ENCODE assay signal across 9 cellular contexts in genomic region chr16:3190949-3191353, GRCh38. TPM values are rescaled to one million over a fixed set of nuclear protein-coding genes. Genes with fewer than 3 reads are reported as not detected.
A peak's percentile ranks its signal among the peaks of the same experiment; 100 is the strongest.
DNase-seq lines count a peak whose midpoint lies in the region; ATAC-seq, FAIRE-seq and TF ChIP-seq lines count a peak whose summit lies in the region.
"Had no signal": no experiment of that assay in that cellular context is flagged by ENCODE, and none has a peak within 500 bp of the region (broad histone marks: within the 10 kb centered on the region; RNA-seq: fewer than 3 reads in every experiment).

No MANE protein-coding gene starts in this region.

- H3K9me3 ChIP-seq in HepG2 (ENCODE audit: low read length) (no peaks in the 10 kb centered on the region), right lobe of liver (no peaks in the 10 kb centered on the region), kidney (ENCODE audit: control insufficient read depth in 1 of 2, low read length in 2 of 2) (peaks cover 0 to 2% of the 10 kb centered on the region in 2 donors)
- no peaks in the 10 kb centered on the region for H3K9me3 ChIP-seq in effector memory CD4-positive, alpha-beta T cell (ENCODE audit: control insufficient read depth, low read length)

- peak overlapping the region; percentile 3 for H3K27ac Mint-ChIP-seq in T-helper 2 cell treated with Interferon-gamma antibody and Interleukin-4, amounts not matched to agents 5 μg/mL and 100 μg/mL, for 36 hours
- peak overlapping the region; percentile 52 for H3K27ac Mint-ChIP-seq in type B pancreatic cell

- FAIRE-seq in HepG2 (lab: Jason Lieb, UNC) (no peak), kidney (lab: Jason Lieb, UNC) (no peak)

- TF ChIP-seq CTCF in HepG2 (CRISPR knock-in tag; IDR thresholded peaks at IDR 0.05) (no peak), right lobe of liver (IDR thresholded peaks at IDR 0.05) (no peak), type B pancreatic cell (conservative IDR thresholded peaks at IDR 0.05) (no peak), kidney (IDR thresholded peaks at IDR 0.05; ENCODE audit: borderline replicate concordance, extremely low read depth, insufficient read depth) (no peak)

- no peaks in the 10 kb centered on the region for H3K36me3 Mint-ChIP-seq in T-helper 2 cell treated with Interferon-gamma antibody and Interleukin-4, amounts not matched to agents 5 μg/mL and 100 μg/mL, for 36 hours (ENCODE audit: low read depth)
- no peaks in the 10 kb centered on the region for H3K36me3 Mint-ChIP-seq in type B pancreatic cell

- no peak for TF ChIP-seq EP300 in HepG2 (IDR thresholded peaks at IDR 0.05; ENCODE audit: low read depth in 2 of 2, low read length in 2 of 2)
- TF ChIP-seq EP300 in HepG2 (CRISPR knock-in tag; IDR thresholded peaks at IDR 0.05; ENCODE audit: borderline replicate concordance), result no peak

- H3K27me3 ChIP-seq in HepG2 (ENCODE audit: control insufficient read depth in 1 of 2, insufficient read depth in 2 of 2, low read length in 2 of 2), result no peaks in the 10 kb centered on the region
- peaks cover 20 to 35% of the 10 kb centered on the region in 2 donors for H3K27me3 ChIP-seq in right lobe of liver
- peaks cover 62% of the 10 kb centered on the region for H3K27me3 ChIP-seq in effector memory CD4-positive, alpha-beta T cell (replicated peaks; ENCODE audit: control insufficient read depth, insufficient read depth, low read length, poor library complexity, severe bottlenecking)

- no peaks in the 10 kb centered on the region for H4K20me1 ChIP-seq in HepG2 (ENCODE audit: insufficient read depth, low read length)

- peak overlapping the region; percentile 88 for H3K4me2 ChIP-seq in HepG2 (ENCODE audit: low read depth, low read length)

- TF ChIP-seq POLR2A in HepG2 (IDR thresholded peaks at IDR 0.05; ENCODE audit: insufficient read depth in 1 of 2, low read depth in 2 of 2, low read length in 2 of 2), result no peak
- TF ChIP-seq POLR2A in right lobe of liver (IDR thresholded peaks at IDR 0.05), result no peak

- peak; percentile 18 for ATAC-seq in HepG2
- no peak for ATAC-seq in right lobe of liver
- no peak for ATAC-seq in HG03442 (IDR thresholded peaks at IDR 0.05; ENCODE audit: unreplicated experiment)

- H3K27ac ChIP-seq in HepG2 (ENCODE audit: extremely low read length, insufficient read depth, low read length) (no peak overlapping the region), right lobe of liver (no peak overlapping the region), kidney (ENCODE audit: low read depth in 2 of 2, low read length in 2 of 2) (no peak overlapping the region)
- H3K27ac ChIP-seq in effector memory CD4-positive, alpha-beta T cell (ENCODE audit: insufficient read depth, low read length, poor library complexity, severe bottlenecking), result no peak overlapping the region

- H3K9ac ChIP-seq in HepG2 (ENCODE audit: insufficient read depth, low read depth, low read length) (peak overlapping the region; percentile 49; the same call in 1 of the 2 replicates), kidney (ENCODE audit: low read length in 2 of 2) (no peak overlapping the region)

- WGBS in HepG2 (ENCODE audit: low lambda C conversion rate), result 22% methylated on average over 16 of the region's 16 CpGs
- WGBS in right lobe of liver (ENCODE audit: insufficient coverage, low coverage, low lambda C conversion rate, missing lambda C conversion rate), result 8% methylated on average over 8 of the region's 16 CpGs

- no peaks in the 10 kb centered on the region for H3K36me3 ChIP-seq in HepG2 (replicated peaks in 1 of 2; ENCODE audit: control insufficient read depth in 1 of 2, insufficient read depth in 2 of 2, low read length in 2 of 2)
- no peaks in the 10 kb centered on the region for H3K36me3 ChIP-seq in right lobe of liver
- no peaks in the 10 kb centered on the region for H3K36me3 ChIP-seq in kidney (ENCODE audit: control insufficient read depth in 1 of 2, insufficient read depth in 2 of 2, low read length in 2 of 2)
- H3K36me3 ChIP-seq in effector memory CD4-positive, alpha-beta T cell (ENCODE audit: control insufficient read depth, insufficient read depth, low read length), result no peaks in the 10 kb centered on the region

- peaks cover 25% of the 10 kb centered on the region for H3K4me1 Mint-ChIP-seq in T-helper 2 cell treated with Interferon-gamma antibody and Interleukin-4, amounts not matched to agents 5 μg/mL and 100 μg/mL, for 36 hours (ENCODE audit: low read depth)
- peaks cover 18% of the 10 kb centered on the region for H3K4me1 Mint-ChIP-seq in type B pancreatic cell (ENCODE audit: unreplicated experiment)

- CTCF ChIA-PET in HepG2 (lab: Yijun Ruan, JAX; ENCODE audit: low intra/inter-chr PET ratio, low total read pairs), result no interaction called here

- intact Hi-C loops in HepG2 (cut with micrococcal nuclease; ENCODE audit: unreplicated experiment) (loop anchor here (5.0 kb wide), 1 partner anchor 71 kb away; no protein-coding TSS in a partner anchor), right lobe of liver (cut with DNase I) (no loop called here), kidney (cut with DNase I) (no loop called here)

- peaks cover 72% of the 10 kb centered on the region for H3K27me3 Mint-ChIP-seq in T-helper 2 cell treated with Interferon-gamma antibody and Interleukin-4, amounts not matched to agents 5 μg/mL and 100 μg/mL, for 36 hours (ENCODE audit: low read depth)
- peaks cover 94% of the 10 kb centered on the region for H3K27me3 Mint-ChIP-seq in type B pancreatic cell

- POLR2A ChIA-PET in HepG2 (lab: Yijun Ruan, JAX), result interaction anchor here (0.8 to 2.0 kb wide), 5 partner anchors 8 to 92 kb away, joined by 3 to 10 read pairs (median 7); partner anchors contain the start of gene ZNF263

- TF ChIP-seq RAD21 in HepG2 (CRISPR knock-in tag; IDR thresholded peaks at IDR 0.05), result no peak

- H2AFZ ChIP-seq in HepG2 (ENCODE audit: low read length), result peak overlapping the region; percentile 16

- H3K79me2 ChIP-seq in HepG2 (ENCODE audit: insufficient read depth, low read length), result no peaks in the 10 kb centered on the region

- H3K4me1 ChIP-seq in HepG2 (ENCODE audit: insufficient read depth, low read length) (peaks cover 56% of the 10 kb centered on the region), right lobe of liver (peaks cover 0 to 5% (median 0%) of the 10 kb centered on the region in 4 donors), kidney (ENCODE audit: control insufficient read depth in 1 of 2, insufficient read depth in 1 of 2, low read depth in 1 of 2, low read length in 2 of 2) (peaks cover 0 to 6% of the 10 kb centered on the region in 2 donors)
- H3K4me1 ChIP-seq in effector memory CD4-positive, alpha-beta T cell (ENCODE audit: control insufficient read depth, insufficient read depth, low read length, poor library complexity, severe bottlenecking), result peaks cover 29% of the 10 kb centered on the region

- H3K4me3 Mint-ChIP-seq in T-helper 2 cell treated with Interferon-gamma antibody and Interleukin-4, amounts not matched to agents 5 μg/mL and 100 μg/mL, for 36 hours, result peak overlapping the region; percentile 70
- H3K4me3 Mint-ChIP-seq in type B pancreatic cell, result peak overlapping the region; percentile 94

- BruUV-seq in HepG2 (replicated peaks; lab: Mats Ljungman, UMichigan), result no TSS peak

- no peaks in the 10 kb centered on the region for H3K9me3 Mint-ChIP-seq in T-helper 2 cell treated with Interferon-gamma antibody and Interleukin-4, amounts not matched to agents 5 μg/mL and 100 μg/mL, for 36 hours
- H3K9me3 Mint-ChIP-seq in type B pancreatic cell, result no peaks in the 10 kb centered on the region

- H3K4me3 ChIP-seq in HepG2 (replicated peaks in 1 of 3; ENCODE audit: insufficient read depth in 1 of 3, low read depth in 2 of 3, low read length in 3 of 3) (peak overlapping the region; percentile 57 to 76 (median 59)), right lobe of liver (no peak overlapping the region), kidney (ENCODE audit: low read length in 2 of 2) (no peak overlapping the region)
- H3K4me3 ChIP-seq in effector memory CD4-positive, alpha-beta T cell (ENCODE audit: insufficient read depth, low read depth, low read length, poor library complexity, severe bottlenecking), result no peak overlapping the region

- in situ Hi-C loops in HepG2 (cut with HindIII; ENCODE audit: extremely low pct_ligation_motif_present, low pct_unique_long_range_greater_than_20kb), result no loop called here

- DNase-seq in HepG2 (ENCODE audit: low spot score), result peak; percentile 16
- DNase-seq in right lobe of liver, result no peak
- DNase-seq in T-helper 2 cell treated with Interferon-gamma antibody and Interleukin-4, amounts not matched to agents 5 μg/mL and 100 μg/mL, for 36 hours (ENCODE audit: low spot score), result no peak
- DNase-seq in germinal center (ENCODE audit: low spot score), result peak; percentile 20
- no peak for DNase-seq in type B pancreatic cell (ENCODE audit: extremely low spot score, unreplicated experiment)
- DNase-seq in kidney, result no peak
- DNase-seq in effector memory CD4-positive, alpha-beta T cell, result no peak

RNA-seq across cellular contexts. Expression of gene OR1F1, which starts 2.9 kb away (rescaled TPM):
- total RNA-seq in HepG2 (2016; rRNA removed; fragmentation: Illumina TruSeq; extraction: Trizol) (not detected in 2 replicates), right lobe of liver (not detected), type B pancreatic cell (ENCODE audit: low replicate concordance) (0.34 TPM in 1 of 2 replicates, not detected in the other), kidney (not detected)
- total RNA-seq in HepG2 (2016; cell fraction: cytosol; rRNA removed; fragmentation: Illumina TruSeq; extraction: Trizol; ENCODE audit: low read depth), result not detected in 2 replicates
- total RNA-seq in HepG2 (2016; cell fraction: insoluble cytoplasmic fraction; rRNA removed; fragmentation: Illumina TruSeq; extraction: Trizol), result 0.15 TPM in 1 of 2 replicates, not detected in the other
- not detected in 2 replicates for total RNA-seq in HepG2 (2016; cell fraction: membrane; rRNA removed; fragmentation: Illumina TruSeq; extraction: Trizol)
- not detected in 2 replicates for total RNA-seq in HepG2 (2016; cell fraction: nucleus; rRNA removed; fragmentation: Illumina TruSeq; extraction: Trizol)
- polyA plus RNA-seq in HepG2 (2011; rRNA removed) (0.90 and 0.97 TPM in 2 replicates), kidney (ENCODE audit: insufficient read depth, low read depth, low replicate concordance) (not detected)
- 0.94 and 1.1 TPM in 2 replicates for polyA plus RNA-seq in HepG2 (2011; cell fraction: cytosol; rRNA removed)
- polyA plus RNA-seq in HepG2 (2011; cell fraction: nucleus; rRNA removed), result 0.88 and 1.3 TPM in 2 replicates
- polyA plus RNA-seq in HepG2 (2012), result 0.25 and 0.40 TPM in 2 replicates
- not detected in 2 replicates for polyA plus RNA-seq in HepG2 (2016; cell fraction: cytosol; fragmentation: Illumina TruSeq; extraction: Trizol; ENCODE audit: low read depth)
- not detected in 2 replicates for polyA plus RNA-seq in HepG2 (2016; cell fraction: insoluble cytoplasmic fraction; fragmentation: Illumina TruSeq; extraction: Trizol; ENCODE audit: low read depth)
- polyA plus RNA-seq in HepG2 (2016; cell fraction: membrane; fragmentation: Illumina TruSeq; extraction: Trizol; ENCODE audit: low read depth), result not detected in 2 replicates
- polyA plus RNA-seq in HepG2 (2016; cell fraction: nucleus; fragmentation: Illumina TruSeq; extraction: Trizol; ENCODE audit: insufficient read depth, low read depth), result 0.53 TPM in 1 of 2 replicates, not detected in the other
- polyA minus RNA-seq in HepG2 (2011; rRNA and poly(A)+ RNA removed; ENCODE audit: low replicate concordance), result 4.7 and 5.0 TPM in 2 replicates
- 0.69 TPM in 1 of 2 replicates, not detected in the other for polyA minus RNA-seq in HepG2 (2011; cell fraction: cytosol; rRNA and poly(A)+ RNA removed)
- 0.64 TPM in 1 of 2 replicates, not detected in the other for polyA minus RNA-seq in HepG2 (2011; cell fraction: nucleus; rRNA and poly(A)+ RNA removed)
- total RNA-seq: lung microvascular endothelial cell had no signal

RNA-seq across cellular contexts. Expression of gene ZNF200, which starts 44.0 kb away (rescaled TPM):
- 16.5 and 18.0 TPM in 2 replicates for total RNA-seq in HepG2 (2016; rRNA removed; fragmentation: Illumina TruSeq; extraction: Trizol)
- total RNA-seq in HepG2 (2016; cell fraction: cytosol; rRNA removed; fragmentation: Illumina TruSeq; extraction: Trizol; ENCODE audit: low read depth), result 3.5 and 3.9 TPM in 2 replicates
- 15.2 and 18.5 TPM in 2 replicates for total RNA-seq in HepG2 (2016; cell fraction: insoluble cytoplasmic fraction; rRNA removed; fragmentation: Illumina TruSeq; extraction: Trizol)
- total RNA-seq in HepG2 (2016; cell fraction: membrane; rRNA removed; fragmentation: Illumina TruSeq; extraction: Trizol), result 9.1 and 10.4 TPM in 2 replicates
- 12.6 and 15.6 TPM in 2 replicates for total RNA-seq in HepG2 (2016; cell fraction: nucleus; rRNA removed; fragmentation: Illumina TruSeq; extraction: Trizol)
- 3.5 and 4.0 TPM in 2 replicates for polyA plus RNA-seq in HepG2 (2011; rRNA removed)
- polyA plus RNA-seq in HepG2 (2011; cell fraction: cytosol; rRNA removed), result 1.9 and 2.7 TPM in 2 replicates
- polyA plus RNA-seq in HepG2 (2011; cell fraction: nucleus; rRNA removed), result 7.0 and 8.7 TPM in 2 replicates
- 4.4 and 6.0 TPM in 2 replicates for polyA plus RNA-seq in HepG2 (2012)
- 0.78 TPM in 2 replicates for polyA plus RNA-seq in HepG2 (2016; cell fraction: cytosol; fragmentation: Illumina TruSeq; extraction: Trizol; ENCODE audit: low read depth)
- 14.6 and 15.4 TPM in 2 replicates for polyA plus RNA-seq in HepG2 (2016; cell fraction: insoluble cytoplasmic fraction; fragmentation: Illumina TruSeq; extraction: Trizol; ENCODE audit: low read depth)
- 2.1 and 2.2 TPM in 2 replicates for polyA plus RNA-seq in HepG2 (2016; cell fraction: membrane; fragmentation: Illumina TruSeq; extraction: Trizol; ENCODE audit: low read depth)
- polyA plus RNA-seq in HepG2 (2016; cell fraction: nucleus; fragmentation: Illumina TruSeq; extraction: Trizol; ENCODE audit: insufficient read depth, low read depth), result 18.5 and 20.4 TPM in 2 replicates
- polyA minus RNA-seq in HepG2 (2011; rRNA and poly(A)+ RNA removed; ENCODE audit: low replicate concordance), result 5.2 and 14.9 TPM in 2 replicates
- 4.4 and 4.9 TPM in 2 replicates for polyA minus RNA-seq in HepG2 (2011; cell fraction: cytosol; rRNA and poly(A)+ RNA removed)
- 11.8 and 14.4 TPM in 2 replicates for polyA minus RNA-seq in HepG2 (2011; cell fraction: nucleus; rRNA and poly(A)+ RNA removed)
- total RNA-seq in right lobe of liver, result 1 to 10 TPM; 1.9 to 4.8 (median 3.5) TPM
- total RNA-seq in type B pancreatic cell (ENCODE audit: low replicate concordance), result 10.5 and 12.4 TPM in 2 replicates
- 9.6 TPM for total RNA-seq in kidney
- 3.3 TPM for polyA plus RNA-seq in kidney (ENCODE audit: insufficient read depth, low read depth, low replicate concordance)

RNA-seq across cellular contexts. Expression of gene ZNF213, which starts 56.1 kb away (rescaled TPM):
- 0.97 and 1.2 TPM in 2 replicates for total RNA-seq in HepG2 (2016; rRNA removed; fragmentation: Illumina TruSeq; extraction: Trizol)
- total RNA-seq in HepG2 (2016; cell fraction: cytosol; rRNA removed; fragmentation: Illumina TruSeq; extraction: Trizol; ENCODE audit: low read depth), result 0.51 and 0.71 TPM in 2 replicates
- total RNA-seq in HepG2 (2016; cell fraction: insoluble cytoplasmic fraction; rRNA removed; fragmentation: Illumina TruSeq; extraction: Trizol), result 0.78 and 0.92 TPM in 2 replicates
- total RNA-seq in HepG2 (2016; cell fraction: membrane; rRNA removed; fragmentation: Illumina TruSeq; extraction: Trizol), result 1.7 and 2.6 TPM in 2 replicates
- 0.78 and 1.0 TPM in 2 replicates for total RNA-seq in HepG2 (2016; cell fraction: nucleus; rRNA removed; fragmentation: Illumina TruSeq; extraction: Trizol)
- polyA plus RNA-seq in HepG2 (2011; rRNA removed), result 0.59 and 0.77 TPM in 2 replicates
- 0.38 and 0.42 TPM in 2 replicates for polyA plus RNA-seq in HepG2 (2011; cell fraction: cytosol; rRNA removed)
- polyA plus RNA-seq in HepG2 (2011; cell fraction: nucleus; rRNA removed), result 1.5 and 1.7 TPM in 2 replicates
- polyA plus RNA-seq in HepG2 (2012), result 2.8 and 3.3 TPM in 2 replicates
- polyA plus RNA-seq in HepG2 (2016; cell fraction: cytosol; fragmentation: Illumina TruSeq; extraction: Trizol; ENCODE audit: low read depth), result 1.4 and 1.9 TPM in 2 replicates
- 2.2 and 3.9 TPM in 2 replicates for polyA plus RNA-seq in HepG2 (2016; cell fraction: insoluble cytoplasmic fraction; fragmentation: Illumina TruSeq; extraction: Trizol; ENCODE audit: low read depth)
- polyA plus RNA-seq in HepG2 (2016; cell fraction: membrane; fragmentation: Illumina TruSeq; extraction: Trizol; ENCODE audit: low read depth), result 3.0 and 3.5 TPM in 2 replicates
- polyA plus RNA-seq in HepG2 (2016; cell fraction: nucleus; fragmentation: Illumina TruSeq; extraction: Trizol; ENCODE audit: insufficient read depth, low read depth), result 2.6 and 3.8 TPM in 2 replicates
- 1.5 and 2.3 TPM in 2 replicates for polyA minus RNA-seq in HepG2 (2011; rRNA and poly(A)+ RNA removed; ENCODE audit: low replicate concordance)
- 2.1 and 2.5 TPM in 2 replicates for polyA minus RNA-seq in HepG2 (2011; cell fraction: cytosol; rRNA and poly(A)+ RNA removed)
- polyA minus RNA-seq in HepG2 (2011; cell fraction: nucleus; rRNA and poly(A)+ RNA removed), result 0.26 and 0.50 TPM in 2 replicates
- total RNA-seq in right lobe of liver, result 1 to 10 TPM; 1.3 to 4.4 (median 1.7) TPM
- 11.6 and 13.3 TPM in 2 replicates for total RNA-seq in type B pancreatic cell (ENCODE audit: low replicate concordance)
- total RNA-seq in kidney, result 12.5 TPM
- polyA plus RNA-seq in kidney (ENCODE audit: insufficient read depth, low read depth, low replicate concordance), result 5.6 TPM

Comparison
In these comparisons a context has a peak if more than half of its experiments do, and no peak if none do; other contexts are left out.
1. DNase-seq: peak in HepG2 (single experiment) and germinal center (single experiment); none in right lobe of liver (0 of 3), T-helper 2 cell treated with Interferon-gamma antibody and Interleukin-4, amounts not matched to agents 5 μg/mL and 100 μg/mL, for 36 hours (single experiment), type B pancreatic cell (single experiment), kidney (single experiment) and effector memory CD4-positive, alpha-beta T cell (0 of 3).
2. H3K4me3 ChIP-seq: peak in HepG2 (3 of 3); none in right lobe of liver (0 of 3), kidney (0 of 2) and effector memory CD4-positive, alpha-beta T cell (single experiment).